Comparison of ENCODE assay signal across 22 cellular contexts in genomic region chr17:69147460-69147859, GRCh38. TPM values are rescaled to one million over a fixed set of nuclear protein-coding genes. Genes with fewer than 3 reads are reported as not detected.
"Had no signal": no experiment of that assay in that cellular context is flagged by ENCODE, and none has a peak within 500 bp of the region (broad histone marks: within the 10 kb centered on the region; RNA-seq: fewer than 3 reads in every experiment).

No MANE protein-coding gene starts in this region.

- H3K27me3 Mint-ChIP-seq: dendritic cell treated with granulocyte-macrophage colony-stimulating factor and Interleukin-4, amounts not matched to agents 40 ng/mL and 50 ng/mL, for 4 days; progenitor cell of endocrine pancreas had no signal

- H3K27me3 ChIP-seq: heart left ventricle, ovary, stomach, transverse colon had no signal

- H3K27ac Mint-ChIP-seq: dendritic cell treated with granulocyte-macrophage colony-stimulating factor and Interleukin-4, amounts not matched to agents 40 ng/mL and 50 ng/mL, for 4 days; endodermal cell; naive thymus-derived CD8-positive, alpha-beta T cell; progenitor cell of endocrine pancreas had no signal

- H3K36me3 ChIP-seq: ovary, thoracic aorta, transverse colon had no signal

- H3K9me3 ChIP-seq: heart left ventricle, mucosa of descending colon, ovary, stomach, thoracic aorta, transverse colon had no signal

- ATAC-seq: left colon; mucosa of descending colon; naive thymus-derived CD8-positive, alpha-beta T cell; right cardiac atrium had no signal

- H3K27ac ChIP-seq: heart left ventricle, ovary, stomach, thoracic aorta, transverse colon had no signal

- H3K4me1 Mint-ChIP-seq: endodermal cell had no signal

- DNase-seq: endodermal cell; erythroblast; foreskin melanocyte; hippocampal formation; left colon; mammary epithelial cell; mucosa of descending colon; naive thymus-derived CD8-positive, alpha-beta T cell; ovary; right cardiac atrium; small intestine; stimulated activated CD4-positive, alpha-beta T cell treated with anti-CD3 and anti-CD28 coated beads, Interleukin-12 subunit alpha, Interleukin-12 subunit beta, amount 100 ng/mL, for 4 hours; stimulated activated naive CD4-positive, alpha-beta T cell; stomach; substantia nigra; transverse colon had no signal

- H3K9me3 Mint-ChIP-seq: naive thymus-derived CD8-positive, alpha-beta T cell had no signal

- FAIRE-seq: colon, endothelial cell of umbilical vein, small intestine had no signal

- H3K4me3 ChIP-seq: heart left ventricle, mucosa of descending colon, ovary, stomach, thoracic aorta, transverse colon had no signal

- H3K4me3 Mint-ChIP-seq: dendritic cell treated with granulocyte-macrophage colony-stimulating factor and Interleukin-4, amounts not matched to agents 40 ng/mL and 50 ng/mL, for 4 days; endodermal cell; naive thymus-derived CD8-positive, alpha-beta T cell had no signal

RNA-seq across cellular contexts. Expression of gene ABCA6, which starts 5.8 kb away (rescaled TPM):
- total RNA-seq: endodermal cell had no signal
